22 cellular contexts compared by ENCODE assay signal in genomic region chr10:49613882-49614241, GRCh38. TPM values are rescaled to one million over a fixed set of nuclear protein-coding genes. Genes with fewer than 3 reads are reported as not detected.
A peak's percentile ranks its signal among the peaks of the same experiment; 100 is the strongest.
DNase-seq lines count a peak whose midpoint lies in the region; ATAC-seq and TF ChIP-seq lines count a peak whose summit lies in the region.
"Had no signal": no experiment of that assay in that cellular context is flagged by ENCODE, and none has a peak within 500 bp of the region (broad histone marks: within the 10 kb centered on the region; RNA-seq: fewer than 3 reads in every experiment).

Gene CHAT (plus strand): TSS chr10:49614037. CDS start chr10:49614190, 153 bp downstream.

- H3K36me3 ChIP-seq in iPS-20b (ENCODE audit: insufficient read depth, low read depth, low read length) (no peaks in the 10 kb centered on the region), spleen (no peaks in the 10 kb centered on the region)
- H3K36me3 ChIP-seq: colonic mucosa, thoracic aorta had no signal

- no peaks in the 10 kb centered on the region; the same call in 1 of the 2 replicates for H3K9me3 ChIP-seq in iPS-20b (ENCODE audit: insufficient read depth, low read depth, low read length)
- H3K9me3 ChIP-seq in spleen, result peaks cover 0 to 18% (median 0%) of the 10 kb centered on the region in 8 donors
- H3K9me3 ChIP-seq: colonic mucosa, thoracic aorta had no signal

- DNase-seq in activated naive CD4-positive, alpha-beta T cell treated with anti-CD3 and anti-CD28 coated beads, Interleukin-2, amount 10 ng/mL, durations not matched to agents 7 days and 5 days, result peak; percentile 16
- no peak for DNase-seq in activated naive CD4-positive, alpha-beta T cell (lab: John Stamatoyannopoulos, UW)
- DNase-seq in spleen, result peak; percentile 47
- DNase-seq in SHP77 treated with DMSO at 0.1 percent for 48 hours (lab: John Stamatoyannopoulos, UW), result no peak
- no peak for DNase-seq in stimulated activated CD4-positive, alpha-beta T cell treated with anti-CD3 and anti-CD28 coated beads, Interleukin-4, amount 100 ng/mL, for 4 hours
- DNase-seq: activated CD4-positive, alpha-beta T cell treated with anti-CD3 and anti-CD28 coated beads, Interleukin-2, amount 50 U/mL, for 1 hour; colonic mucosa; GF-D8; mesendoderm; NCI-H187; NCI-H510A; SW 1271 had no signal

- H3K9ac ChIP-seq in iPS-20b (ENCODE audit: low read depth, low read length), result no peak within 1 kb of the TSS

- ATAC-seq in GM21576 (IDR thresholded peaks at IDR 0.05; ENCODE audit: unreplicated experiment), result no peak
- ATAC-seq: activated naive CD4-positive, alpha-beta T cell treated with anti-CD3 and anti-CD28 coated beads, Interleukin-2, amount 50 U/mL, for 72 hours; natural killer cell treated with Interleukin-12 subunit alpha and Interleukin-12 subunit beta and Interleukin-15 and Interleukin-18, amount 100 ng/mL, for 72 hours had no signal

- TF ChIP-seq CTCF in brain (conservative IDR thresholded peaks at IDR 0.05) (no peak), spleen (IDR thresholded peaks at IDR 0.05 in 8 of 11, conservative IDR thresholded peaks at IDR 0.05 in 3 of 11) (no peak)

- no peak within 1 kb of the TSS for H3K4me3 Mint-ChIP-seq in activated naive CD4-positive, alpha-beta T cell treated with anti-CD3 and anti-CD28 coated beads, Interleukin-2, amount 10 ng/mL, durations not matched to agents 7 days and 5 days
- peak within 1 kb of the TSS; percentile 62 to 87 (median 84) for H3K4me3 Mint-ChIP-seq in brain
- H3K4me3 Mint-ChIP-seq: natural killer cell treated with Interleukin-12 subunit alpha and Interleukin-12 subunit beta and Interleukin-15 and Interleukin-18, amount 100 ng/mL, for 72 hours had no signal

- H3K27me3 Mint-ChIP-seq in activated naive CD4-positive, alpha-beta T cell treated with anti-CD3 and anti-CD28 coated beads, Interleukin-2, amount 10 ng/mL, durations not matched to agents 7 days and 5 days, result peaks cover 97% of the 10 kb centered on the region
- H3K27me3 Mint-ChIP-seq in brain, result peaks cover 98% of the 10 kb centered on the region

- intact Hi-C loops in spleen (cut with DNase I; ENCODE audit: low total_unique reads), result no loop called here

- no peak within 1 kb of the TSS for H3K27ac Mint-ChIP-seq in activated naive CD4-positive, alpha-beta T cell treated with anti-CD3 and anti-CD28 coated beads, Interleukin-2, amount 10 ng/mL, durations not matched to agents 7 days and 5 days
- H3K27ac Mint-ChIP-seq in brain, result peak within 1 kb of the TSS in 2 of 5 experiments; percentile 72 to 85
- H3K27ac Mint-ChIP-seq: natural killer cell treated with Interleukin-12 subunit alpha and Interleukin-12 subunit beta and Interleukin-15 and Interleukin-18, amount 100 ng/mL, for 72 hours had no signal

- H3K4me3 ChIP-seq in iPS-20b (ENCODE audit: low read length) (peak within 1 kb of the TSS; percentile 53), spleen (no peak within 1 kb of the TSS)
- H3K4me3 ChIP-seq: colonic mucosa, thoracic aorta had no signal

- peaks cover 100% of the 10 kb centered on the region for H3K27me3 ChIP-seq in iPS-20b (ENCODE audit: insufficient read depth, low read length)
- H3K27me3 ChIP-seq in spleen (replicated peaks in 1 of 7), result peaks cover 2 to 100% (median 76%) of the 10 kb centered on the region in 7 donors

- no peak for TF ChIP-seq POLR2A in spleen (IDR thresholded peaks at IDR 0.05)

- H3K36me3 Mint-ChIP-seq in activated naive CD4-positive, alpha-beta T cell treated with anti-CD3 and anti-CD28 coated beads, Interleukin-2, amount 10 ng/mL, durations not matched to agents 7 days and 5 days, result peaks cover 8% of the 10 kb centered on the region
- no peaks in the 10 kb centered on the region for H3K36me3 Mint-ChIP-seq in brain
- H3K36me3 Mint-ChIP-seq: IgD-negative memory B cell had no signal

- peaks cover 4% of the 10 kb centered on the region; the same call in 1 of the 2 replicates for H3K4me1 ChIP-seq in iPS-20b (ENCODE audit: insufficient read depth, low read length)
- H3K4me1 ChIP-seq in spleen, result peaks cover 0 to 36% (median 15%) of the 10 kb centered on the region in 6 donors
- H3K4me1 ChIP-seq: colonic mucosa had no signal

- peaks cover 7% of the 10 kb centered on the region for H3K9me3 Mint-ChIP-seq in activated naive CD4-positive, alpha-beta T cell treated with anti-CD3 and anti-CD28 coated beads, Interleukin-2, amount 10 ng/mL, durations not matched to agents 7 days and 5 days
- peaks cover 0 to 15% (median 3%) of the 10 kb centered on the region in 5 experiments for H3K9me3 Mint-ChIP-seq in brain
- H3K9me3 Mint-ChIP-seq: natural killer cell treated with Interleukin-12 subunit alpha and Interleukin-12 subunit beta and Interleukin-15 and Interleukin-18, amount 100 ng/mL, for 72 hours had no signal

- WGBS in spleen, 5 donors, result 2 to 9% (median 4%) methylated on average over 9 to 10 of the region's 10 CpGs

- H3K27ac ChIP-seq in iPS-20b (ENCODE audit: low read length), result no peak within 1 kb of the TSS
- H3K27ac ChIP-seq in spleen, result no peak within 1 kb of the TSS
- H3K27ac ChIP-seq: colonic mucosa, thoracic aorta had no signal

- H3K4me1 Mint-ChIP-seq in activated naive CD4-positive, alpha-beta T cell treated with anti-CD3 and anti-CD28 coated beads, Interleukin-2, amount 10 ng/mL, durations not matched to agents 7 days and 5 days, result peaks cover 4% of the 10 kb centered on the region
- peaks cover 42% of the 10 kb centered on the region for H3K4me1 Mint-ChIP-seq in brain

- CTCF ChIA-PET in activated naive CD4-positive, alpha-beta T cell treated with anti-CD3 and anti-CD28 coated beads, Interleukin-2, amount 10 ng/mL, durations not matched to agents 7 days and 5 days (lab: Charles Lee), result no interaction called here

RNA-seq across cellular contexts. Expression of gene CHAT, which starts in this region (rescaled TPM):
- polyA plus RNA-seq in brain (ENCODE audit: insufficient read depth, low read depth, low replicate concordance) (not detected), spleen (not detected)
- total RNA-seq in spleen, result not detected
- total RNA-seq: activated naive CD4-positive, alpha-beta T cell treated with anti-CD3 and anti-CD28 coated beads, Interleukin-2, amount 50 U/mL, for 72 hours; fibroblast of villous mesenchyme; natural killer cell treated with Interleukin-12 subunit alpha and Interleukin-12 subunit beta and Interleukin-15 and Interleukin-18, amount 100 ng/mL, for 72 hours; renal cortical epithelial cell; thoracic aorta had no signal
- polyA plus RNA-seq: AG04450, IgD-negative memory B cell had no signal

Comparison
In these comparisons a context has a peak if more than half of its experiments do, and no peak if none do; other contexts are left out.
1. Peak in DNase-seq in spleen; RNA of the gene not detected or under 1 TPM.